Comparison of ENCODE assay signal across 16 cellular contexts in the genomic region with DNA sequence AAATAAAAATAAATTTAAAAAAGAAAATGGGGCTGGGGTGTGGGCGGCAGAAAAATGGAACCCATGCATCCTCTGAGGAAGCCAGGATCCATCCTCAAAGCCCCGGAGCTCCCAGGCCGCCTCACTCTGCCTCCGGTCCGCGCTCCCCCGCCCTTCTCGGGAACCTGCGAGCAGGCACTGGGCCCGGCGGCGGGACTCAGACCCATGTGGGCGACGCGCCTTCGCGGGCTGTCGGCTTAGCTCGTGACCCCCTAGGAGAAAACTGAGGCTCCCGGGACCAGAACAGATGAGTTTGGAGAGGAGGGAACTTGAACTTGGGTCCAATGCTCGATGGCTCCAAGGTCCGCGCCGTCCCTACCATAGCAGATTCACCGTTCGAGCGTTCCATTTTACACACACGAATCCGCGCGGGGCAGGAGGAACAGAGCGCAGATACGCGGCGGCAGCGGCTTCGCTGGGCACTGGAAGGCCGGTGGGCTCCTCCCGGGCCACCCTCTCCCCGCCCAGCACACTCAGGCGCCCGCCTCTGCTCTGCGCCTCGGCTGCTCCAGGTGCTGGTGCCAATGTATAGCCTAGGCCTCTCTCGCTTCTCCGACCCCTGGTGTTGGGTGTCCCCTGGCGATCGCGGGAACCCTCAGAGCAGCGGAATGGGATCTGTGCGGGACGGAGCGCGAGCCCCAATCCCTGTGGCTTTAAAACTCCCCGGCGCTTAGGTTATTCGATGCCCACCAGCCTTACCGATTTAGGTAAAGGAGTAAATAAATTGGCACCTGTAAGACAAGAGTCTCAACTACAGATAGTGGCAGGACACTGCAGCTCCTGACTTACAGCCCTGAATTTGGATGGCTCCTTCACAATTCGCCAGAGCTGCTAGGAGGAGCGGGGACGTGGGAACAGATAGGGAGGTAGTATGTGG. TPM values are rescaled to one million over a fixed set of nuclear protein-coding genes. Genes with fewer than 3 reads are reported as not detected.
DNase-seq lines count a peak whose midpoint lies in the region; ATAC-seq, FAIRE-seq and TF ChIP-seq lines count a peak whose summit lies in the region.
"Had no signal": no experiment of that assay in that cellular context is flagged by ENCODE, and none has a peak within 500 bp of the region (broad histone marks: within the 10 kb centered on the region; RNA-seq: fewer than 3 reads in every experiment).

No MANE protein-coding gene starts in this region.

- H3K27me3 ChIP-seq in ACC112 (ENCODE audit: insufficient read depth, low read length) (peaks cover 15% of the 10 kb centered on the region), endothelial cell of umbilical vein (ENCODE audit: control insufficient read depth in 2 of 2, insufficient read depth in 2 of 2, low read length in 2 of 2) (peaks cover 13 to 28% of the 10 kb centered on the region in 2 experiments), sigmoid colon (peaks cover 6 to 30% (median 13%) of the 10 kb centered on the region in 3 donors)
- H3K27me3 ChIP-seq in naive thymus-derived CD4-positive, alpha-beta T cell (ENCODE audit: control insufficient read depth in 2 of 2, insufficient read depth in 2 of 2, low read length in 2 of 2) = peaks cover 3 to 5% of the 10 kb centered on the region in 2 donors
- H3K27me3 ChIP-seq: right lobe of liver had no signal

- DNase-seq in HFF-Myc (ENCODE audit: extremely low read depth, low read depth) (no peak), endothelial cell of umbilical vein (ENCODE audit: low read depth, low spot score) (no peak), sigmoid colon (no peak)
- DNase-seq in naive thymus-derived CD4-positive, alpha-beta T cell = no peak
- DNase-seq: aorta, KBM-7, NCI-H1694 treated with DMSO at 0.1 percent for 48 hours, NCI-H526 treated with DMSO at 0.1 percent for 48 hours, right lobe of liver had no signal

- POLR2A ChIA-PET in endothelial cell of umbilical vein (lab: Charles Lee) = no interaction called here
- POLR2A ChIA-PET in naive thymus-derived CD4-positive, alpha-beta T cell (lab: Charles Lee) = no interaction called here

- H3K4me1 ChIP-seq in ACC112 (ENCODE audit: control insufficient read depth, insufficient read depth, low read length, unreplicated experiment) (no peaks in the 10 kb centered on the region), endothelial cell of umbilical vein (ENCODE audit: control insufficient read depth, extremely low read depth, insufficient read depth, low read length) (peaks cover 4% of the 10 kb centered on the region), sigmoid colon (peaks cover 0 to 14% (median 8%) of the 10 kb centered on the region in 4 donors)
- no peaks in the 10 kb centered on the region for H3K4me1 ChIP-seq in naive thymus-derived CD4-positive, alpha-beta T cell (ENCODE audit: control insufficient read depth in 2 of 2, insufficient read depth in 2 of 2, low read length in 2 of 2)

- H3K9me1 ChIP-seq in endothelial cell of umbilical vein (replicated peaks; ENCODE audit: control insufficient read depth, extremely low read depth, insufficient read depth, low read length) = no peaks in the 10 kb centered on the region

- H3K4me3 ChIP-seq in ACC112 (ENCODE audit: low read depth, low read length) (peak overlapping the region; percentile 63), HFF-Myc (replicated peaks; ENCODE audit: low read depth, low read length) (peak overlapping the region; percentile 22; the same call in 1 of the 2 replicates), endothelial cell of umbilical vein (replicated peaks in 1 of 3; ENCODE audit: insufficient read depth in 1 of 3, low read depth in 1 of 3, low read length in 3 of 3) (peak overlapping the region in 2 of 3 experiments; percentile 3 to 19), sigmoid colon (peak overlapping the region in 2 of 4 donors; percentile 22 to 28)
- H3K4me3 ChIP-seq in naive thymus-derived CD4-positive, alpha-beta T cell (ENCODE audit: low read length) = no peak overlapping the region
- H3K4me3 ChIP-seq: right lobe of liver had no signal

- no peak overlapping the region for H3K27ac ChIP-seq in ACC112 (ENCODE audit: low read depth, low read length)
- no peak overlapping the region for H3K27ac ChIP-seq in endothelial cell of umbilical vein (ENCODE audit: insufficient read depth, low read depth, low read length)
- H3K27ac ChIP-seq in naive thymus-derived CD4-positive, alpha-beta T cell (ENCODE audit: low read depth, low read length) = no peak overlapping the region
- H3K27ac ChIP-seq in sigmoid colon = no peak overlapping the region
- H3K27ac ChIP-seq: right lobe of liver had no signal

- CTCF ChIA-PET in endothelial cell of umbilical vein (lab: Charles Lee) = interaction anchor here (2.4 to 2.9 kb wide), 2 partner anchors 12 to 29 kb away, joined by 16 to 21 read pairs; no protein-coding TSS in a partner anchor
- CTCF ChIA-PET in naive thymus-derived CD4-positive, alpha-beta T cell (lab: Charles Lee) = no interaction called here

- H2AFZ ChIP-seq in ACC112 (ENCODE audit: low read length, unreplicated experiment) (peak overlapping the region; percentile 48), endothelial cell of umbilical vein (ENCODE audit: low read depth, low read length) (peak overlapping the region; percentile 79)

- peaks cover 0 to 26% (median 15%) of the 10 kb centered on the region in 11 donors for H3K9me3 Mint-ChIP-seq in naive thymus-derived CD4-positive, alpha-beta T cell

- no peak overlapping the region for H3K27ac Mint-ChIP-seq in naive thymus-derived CD4-positive, alpha-beta T cell

- H3K9ac ChIP-seq in endothelial cell of umbilical vein (replicated peaks; ENCODE audit: extremely low read depth, insufficient read depth, low read length) = no peak overlapping the region

- H3K36me3 ChIP-seq in ACC112 (ENCODE audit: insufficient read depth, low read length) (no peaks in the 10 kb centered on the region), endothelial cell of umbilical vein (ENCODE audit: control insufficient read depth in 2 of 2, extremely low read depth in 1 of 2, insufficient read depth in 2 of 2, low read length in 2 of 2) (no peaks in the 10 kb centered on the region), sigmoid colon (no peaks in the 10 kb centered on the region)
- no peaks in the 10 kb centered on the region for H3K36me3 ChIP-seq in naive thymus-derived CD4-positive, alpha-beta T cell (ENCODE audit: control insufficient read depth in 2 of 3, insufficient read depth in 3 of 3, low read length in 3 of 3)
- H3K36me3 ChIP-seq: right lobe of liver had no signal

- H4K20me1 ChIP-seq in endothelial cell of umbilical vein (replicated peaks; ENCODE audit: control insufficient read depth, extremely low read depth, insufficient read depth, low read length) = no peaks in the 10 kb centered on the region

- H3K9me3 ChIP-seq in endothelial cell of umbilical vein (replicated peaks; ENCODE audit: control insufficient read depth, insufficient read depth, low read length) (no peaks in the 10 kb centered on the region), sigmoid colon (no peaks in the 10 kb centered on the region)
- H3K9me3 ChIP-seq in naive thymus-derived CD4-positive, alpha-beta T cell (ENCODE audit: control insufficient read depth in 2 of 3, low read length in 3 of 3) = no peaks in the 10 kb centered on the region
- H3K9me3 ChIP-seq: right lobe of liver had no signal

- TF ChIP-seq EP300 in sigmoid colon (IDR thresholded peaks at IDR 0.05) = no peak

- 20 to 42% methylated on average over 61 of the region's 61 CpGs for WGBS in sigmoid colon, 2 donors

- H3K79me2 ChIP-seq in ACC112 (ENCODE audit: control insufficient read depth, insufficient read depth, low read length, unreplicated experiment) (no peaks in the 10 kb centered on the region), endothelial cell of umbilical vein (ENCODE audit: control insufficient read depth, insufficient read depth, low read length) (no peaks in the 10 kb centered on the region)

- H3K4me2 ChIP-seq in endothelial cell of umbilical vein (ENCODE audit: insufficient read depth, low read length) = peak overlapping the region; percentile 58

- intact Hi-C loops in endothelial cell of umbilical vein (cut with micrococcal nuclease) (no loop called here), sigmoid colon (cut with DNase I) (no loop called here)
- intact Hi-C loops in naive thymus-derived CD4-positive, alpha-beta T cell (cut with micrococcal nuclease) = no loop called here

- TF ChIP-seq POLR2A in endothelial cell of umbilical vein (IDR thresholded peaks at IDR 0.05; ENCODE audit: low read depth, low read length) = no peak
- no peak for TF ChIP-seq POLR2A in sigmoid colon (IDR thresholded peaks at IDR 0.05)

- H3K27me3 Mint-ChIP-seq in naive thymus-derived CD4-positive, alpha-beta T cell = peaks cover 56 to 69% (median 65%) of the 10 kb centered on the region in 5 donors

- peak; percentile 24 for ATAC-seq in naive thymus-derived CD4-positive, alpha-beta T cell
- no peak for ATAC-seq in HG03378 (IDR thresholded peaks at IDR 0.05; ENCODE audit: unreplicated experiment)
- no peak for ATAC-seq in HG03521 (IDR thresholded peaks at IDR 0.05; ENCODE audit: unreplicated experiment)
- no peak for ATAC-seq in GM19452 (IDR thresholded peaks at IDR 0.05; ENCODE audit: unreplicated experiment)

- peaks cover 4 to 20% (median 12%) of the 10 kb centered on the region in 7 donors for H3K4me1 Mint-ChIP-seq in naive thymus-derived CD4-positive, alpha-beta T cell

- no peak for TF ChIP-seq CTCF in HFF-Myc (IDR thresholded peaks at IDR 0.05; ENCODE audit: low read depth, low read length, missing control alignments)
- no peak for TF ChIP-seq CTCF in endothelial cell of umbilical vein (IDR thresholded peaks at IDR 0.05; ENCODE audit: extremely low read depth in 1 of 2, insufficient read depth in 1 of 2, low read depth in 1 of 2, low read length in 2 of 2)
- no peak for TF ChIP-seq CTCF in sigmoid colon (IDR thresholded peaks at IDR 0.05)

- no peak for FAIRE-seq in endothelial cell of umbilical vein (lab: Jason Lieb, UNC)
- FAIRE-seq: endometrium had no signal

- dilution Hi-C loops in endothelial cell of umbilical vein (cut with MboI; ENCODE audit: extremely low pct_ligation_motif_present, low sequenced_read_pairs) = no loop called here

- H3K36me3 Mint-ChIP-seq in naive thymus-derived CD4-positive, alpha-beta T cell = peaks cover 0 to 14% (median 4%) of the 10 kb centered on the region in 5 donors

- H3K4me3 Mint-ChIP-seq in naive thymus-derived CD4-positive, alpha-beta T cell = peak overlapping the region in 3 of 10 donors; percentile 21 to 60 (median 36)

- no TSS peak for BruUV-seq in endothelial cell of umbilical vein (replicated peaks; lab: Mats Ljungman, UMichigan)

RNA-seq across cellular contexts. Expression of a gene that starts 39.2 kb away (rescaled TPM):
- not detected in 2 replicates for total RNA-seq in endothelial cell of umbilical vein
- not detected in 2 replicates for polyA plus RNA-seq in endothelial cell of umbilical vein
- polyA plus RNA-seq in endothelial cell of umbilical vein (2011; cell fraction: cytosol; rRNA removed) = not detected in 2 replicates
- polyA plus RNA-seq in endothelial cell of umbilical vein (2011; cell fraction: nucleus; rRNA removed) = not detected in 2 replicates
- not detected in 2 replicates for polyA plus RNA-seq in endothelial cell of umbilical vein (2012)
- polyA minus RNA-seq in endothelial cell of umbilical vein = not detected in 2 replicates
- not detected for polyA minus RNA-seq in endothelial cell of umbilical vein (2011; cell fraction: cytosol; rRNA and poly(A)+ RNA removed)
- polyA minus RNA-seq in endothelial cell of umbilical vein (2011; cell fraction: nucleus; rRNA and poly(A)+ RNA removed) = not detected in 2 replicates
- not detected for total RNA-seq in naive thymus-derived CD4-positive, alpha-beta T cell
- not detected for polyA plus RNA-seq in naive thymus-derived CD4-positive, alpha-beta T cell
- not detected for total RNA-seq in sigmoid colon
- polyA plus RNA-seq in sigmoid colon = not detected
- total RNA-seq: aorta, Daoy, mucosa of gallbladder, right lobe of liver had no signal

RNA-seq across cellular contexts. Expression of a gene that starts 47.6 kb away (rescaled TPM):
- total RNA-seq in endothelial cell of umbilical vein = not detected in 2 replicates
- not detected in 2 replicates for polyA plus RNA-seq in endothelial cell of umbilical vein
- polyA plus RNA-seq in endothelial cell of umbilical vein (2011; cell fraction: cytosol; rRNA removed) = not detected in 2 replicates
- not detected in 2 replicates for polyA plus RNA-seq in endothelial cell of umbilical vein (2011; cell fraction: nucleus; rRNA removed)
- polyA plus RNA-seq in endothelial cell of umbilical vein (2012) = not detected in 2 replicates
- polyA minus RNA-seq in endothelial cell of umbilical vein = not detected in 2 replicates
- not detected for polyA minus RNA-seq in endothelial cell of umbilical vein (2011; cell fraction: cytosol; rRNA and poly(A)+ RNA removed)
- polyA minus RNA-seq in endothelial cell of umbilical vein (2011; cell fraction: nucleus; rRNA and poly(A)+ RNA removed) = not detected in 2 replicates
- not detected for total RNA-seq in naive thymus-derived CD4-positive, alpha-beta T cell
- polyA plus RNA-seq in naive thymus-derived CD4-positive, alpha-beta T cell = not detected
- not detected for total RNA-seq in sigmoid colon
- polyA plus RNA-seq in sigmoid colon = not detected
- total RNA-seq: aorta, Daoy, mucosa of gallbladder, right lobe of liver had no signal
- polyA plus RNA-seq: aorta had no signal

RNA-seq across cellular contexts. Expression of a gene that starts 51.8 kb away (rescaled TPM):
- total RNA-seq in endothelial cell of umbilical vein (3.3 and 3.7 TPM in 2 replicates), sigmoid colon (1 to 10 TPM in 3 of 4 donors, under 1 TPM in 1; 0.95 to 2.1 (median 1.4) TPM)
- polyA plus RNA-seq in endothelial cell of umbilical vein (4.2 and 4.4 TPM in 2 replicates), sigmoid colon (1 to 10 TPM in 2 of 3 donors, not detected in 1; 1.2 to 2.0 TPM)
- 3.4 and 4.2 TPM in 2 replicates for polyA plus RNA-seq in endothelial cell of umbilical vein (2011; cell fraction: cytosol; rRNA removed)
- 6.5 and 8.9 TPM in 2 replicates for polyA plus RNA-seq in endothelial cell of umbilical vein (2011; cell fraction: nucleus; rRNA removed)
- polyA plus RNA-seq in endothelial cell of umbilical vein (2012) = 2.0 and 3.1 TPM in 2 replicates
- polyA minus RNA-seq in endothelial cell of umbilical vein = 2.0 and 4.3 TPM in 2 replicates
- 4.0 TPM for polyA minus RNA-seq in endothelial cell of umbilical vein (2011; cell fraction: cytosol; rRNA and poly(A)+ RNA removed)
- 6.8 and 9.1 TPM in 2 replicates for polyA minus RNA-seq in endothelial cell of umbilical vein (2011; cell fraction: nucleus; rRNA and poly(A)+ RNA removed)
- total RNA-seq in naive thymus-derived CD4-positive, alpha-beta T cell = 1 to 10 TPM in 2 of 5 experiments, under 1 TPM in 3; 0.46 to 3.7 (median 0.66) TPM
- 1 to 10 TPM; 1.0 to 1.2 TPM for polyA plus RNA-seq in naive thymus-derived CD4-positive, alpha-beta T cell

RNA-seq across cellular contexts. Expression of a gene that starts 54.9 kb away (rescaled TPM):
- total RNA-seq in endothelial cell of umbilical vein (not detected in 2 replicates), sigmoid colon (not detected)
- polyA plus RNA-seq in endothelial cell of umbilical vein (0.19 and 0.21 TPM in 2 replicates), sigmoid colon (under 1 TPM in 2 of 3 donors, not detected in 1; 0.23 to 0.60 TPM)
- 0.07 and 0.14 TPM in 2 replicates for polyA plus RNA-seq in endothelial cell of umbilical vein (2011; cell fraction: cytosol; rRNA removed)
- polyA plus RNA-seq in endothelial cell of umbilical vein (2011; cell fraction: nucleus; rRNA removed) = not detected in 2 replicates
- not detected in 2 replicates for polyA plus RNA-seq in endothelial cell of umbilical vein (2012)
- polyA minus RNA-seq in endothelial cell of umbilical vein = not detected in 2 replicates
- polyA minus RNA-seq in endothelial cell of umbilical vein (2011; cell fraction: cytosol; rRNA and poly(A)+ RNA removed) = not detected
- 0.48 TPM in 1 of 2 replicates, not detected in the other for polyA minus RNA-seq in endothelial cell of umbilical vein (2011; cell fraction: nucleus; rRNA and poly(A)+ RNA removed)
- total RNA-seq in naive thymus-derived CD4-positive, alpha-beta T cell = 1 to 10 TPM in 1 of 5 experiments, not detected in 4; 1.2 TPM
- polyA plus RNA-seq in naive thymus-derived CD4-positive, alpha-beta T cell = not detected
- total RNA-seq: Daoy, right lobe of liver had no signal
